18 cellular contexts compared by ENCODE assay signal in genomic region chr2:182638652-182639051, GRCh38.
DNase-seq lines count a peak whose midpoint lies in the region; ATAC-seq, FAIRE-seq and TF ChIP-seq lines count a peak whose summit lies in the region.
"Had no signal": no experiment of that assay in that cellular context is flagged by ENCODE, and none has a peak within 500 bp of the region (broad histone marks: within the 10 kb centered on the region; RNA-seq: fewer than 3 reads in every experiment).

No MANE protein-coding gene starts in this region.

- H3K27ac Mint-ChIP-seq in nephron progenitor cell: peak overlapping the region; percentile 14
- H3K27ac Mint-ChIP-seq in activated CD4-positive, alpha-beta T cell treated with anti-CD3 and anti-CD28 coated beads for 36 hours: no peak overlapping the region
- H3K27ac Mint-ChIP-seq: CD14-positive monocyte, IgD-negative memory B cell had no signal

- H2BK120ac ChIP-seq in H1 (replicated peaks; ENCODE audit: low read depth, low read length): no peak overlapping the region

- no peak overlapping the region for H2BK15ac ChIP-seq in H1 (ENCODE audit: low read length)

- no peak overlapping the region for H3K9ac ChIP-seq in GM23248
- no peak overlapping the region; a peak in 1 of 7 replicates for H3K9ac ChIP-seq in H1 (replicated peaks in 1 of 4; ENCODE audit: extremely low read depth in 1 of 4, low read depth in 3 of 4, low read length in 3 of 4)
- H3K9ac ChIP-seq: BLaER1 had no signal

- H3K4me2 ChIP-seq in GM23248 (ENCODE audit: unreplicated experiment): no peak overlapping the region
- no peak overlapping the region for H3K4me2 ChIP-seq in H1 (ENCODE audit: insufficient read depth in 1 of 2, low read depth in 2 of 2, low read length in 2 of 2)
- H3K4me2 ChIP-seq: A549, BLaER1 had no signal

- no peak for TF ChIP-seq EP300 in H1 (IDR thresholded peaks at IDR 0.05; ENCODE audit: borderline replicate concordance in 1 of 2, low read depth in 2 of 2, low read length in 2 of 2)

- H3K18ac ChIP-seq in H1 (ENCODE audit: extremely low read depth, low read length): no peak overlapping the region

- no peak overlapping the region for H2AK5ac ChIP-seq in H1 (ENCODE audit: low read depth, low read length)

- H3K4me3 ChIP-seq in GM23248: no peak overlapping the region
- H3K4me3 ChIP-seq in H1 (ENCODE audit: extremely low read depth in 1 of 4, insufficient read depth in 2 of 4, low read depth in 3 of 4, low read length in 4 of 4): no peak overlapping the region
- H3K4me3 ChIP-seq: A549, BLaER1 had no signal

- intact Hi-C loops in activated CD4-positive, alpha-beta T cell treated with anti-CD3 and anti-CD28 coated beads for 36 hours (cut with DNase I, micrococcal nuclease): no loop called here

- DNase-seq in GM23248 (no peak), NCI-H460 (ENCODE audit: extremely low read depth, low read depth) (peak; percentile 67), H1 (ENCODE audit: low read depth in 1 of 2, low spot score in 2 of 2) (no peak), nephron progenitor cell (no peak), DMS114 treated with DMSO at 0.1 percent for 48 hours (lab: John Stamatoyannopoulos, UW; ENCODE audit: unreplicated experiment) (no peak), SIG-M5 treated with dmso at 0.1 percent for 504 hours (lab: John Stamatoyannopoulos, UW; ENCODE audit: unreplicated experiment) (no peak)
- no peak for DNase-seq in activated CD4-positive, alpha-beta T cell treated with anti-CD3 and anti-CD28 coated beads for 36 hours
- DNase-seq: CD4-positive, alpha-beta memory T cell; DMS79 treated with DMSO at 0.1 percent for 48 hours; GF-D8; H7 had no signal

- H3K4me1 ChIP-seq in GM23248 (ENCODE audit: insufficient read depth) (no peaks in the 10 kb centered on the region), H1 (replicated peaks in 1 of 4; ENCODE audit: control insufficient read depth in 3 of 4, insufficient read depth in 4 of 4, low read length in 3 of 4) (peaks cover 0 to 4% (median 0%) of the 10 kb centered on the region in 4 experiments; a peak in 1 of 7 replicates)
- H3K4me1 ChIP-seq: A549, BLaER1 had no signal

- no peak overlapping the region for H3K23ac ChIP-seq in H1 (ENCODE audit: insufficient read length)

- H4K91ac ChIP-seq in H1 (replicated peaks; ENCODE audit: insufficient read length, low read length): no peak overlapping the region

- H3F3A ChIP-seq in GM23248 (ENCODE audit: insufficient read depth): no peaks in the 10 kb centered on the region

- 98% methylated on average over 2 of the region's 2 CpGs for WGBS in GM23248 (ENCODE audit: low coverage in 1 of 2, low lambda C conversion rate in 2 of 2, missing lambda C conversion rate in 2 of 2), 2 experiments
- 91% methylated on average over 2 of the region's 2 CpGs; no CpG with 5 or more reads in 1 of the 2 experiments for WGBS in H1 (ENCODE audit: extremely low coverage in 1 of 2, insufficient coverage in 1 of 2, insufficient read length in 1 of 2, insufficient replicate concordance in 2 of 2, low coverage in 1 of 2, low lambda C conversion rate in 2 of 2, missing lambda C conversion rate in 1 of 2), 2 experiments

- no peak overlapping the region for H2BK12ac ChIP-seq in H1 (ENCODE audit: low read depth, low read length)

- ATAC-seq in HG03196 (IDR thresholded peaks at IDR 0.05; ENCODE audit: unreplicated experiment): no peak
- ATAC-seq in activated CD4-positive, alpha-beta T cell treated with anti-CD3 and anti-CD28 coated beads for 36 hours: no peak
- ATAC-seq: A549, HepG2 had no signal

- no peak overlapping the region for H3K4ac ChIP-seq in H1 (replicated peaks; ENCODE audit: insufficient read length, low read depth, low read length)

- no peaks in the 10 kb centered on the region for H4K20me1 ChIP-seq in GM23248 (ENCODE audit: insufficient read depth)
- H4K20me1 ChIP-seq in H1 (replicated peaks in 1 of 2; ENCODE audit: control insufficient read depth in 1 of 2, insufficient read depth in 2 of 2, low read length in 2 of 2): no peaks in the 10 kb centered on the region
- H4K20me1 ChIP-seq: BLaER1 had no signal

- no peak overlapping the region for H4K8ac ChIP-seq in H1 (ENCODE audit: extremely low read depth, insufficient read depth, low read length)

- no peak for FAIRE-seq in H1 (lab: Jason Lieb, UNC)
- FAIRE-seq: A549, HepG2 had no signal

- no peaks in the 10 kb centered on the region for H3K36me3 Mint-ChIP-seq in nephron progenitor cell (ENCODE audit: low read depth)
- H3K36me3 Mint-ChIP-seq in activated CD4-positive, alpha-beta T cell treated with anti-CD3 and anti-CD28 coated beads for 36 hours (ENCODE audit: low read depth): no peaks in the 10 kb centered on the region
- H3K36me3 Mint-ChIP-seq: CD14-positive monocyte; CD4-positive, alpha-beta memory T cell; IgD-negative memory B cell had no signal

- no peak for TF ChIP-seq RAD21 in H1 (IDR thresholded peaks at IDR 0.05 in 1 of 2, conservative IDR thresholded peaks at IDR 0.05 in 1 of 2; ENCODE audit: low read depth in 2 of 2, low read length in 2 of 2)

- H3K14ac ChIP-seq in H1 (ENCODE audit: insufficient read length): no peak overlapping the region

- H3K79me2 ChIP-seq in GM23248 (ENCODE audit: insufficient read depth) (no peaks in the 10 kb centered on the region), H1 (ENCODE audit: control insufficient read depth in 1 of 2, insufficient read depth in 2 of 2, low read length in 2 of 2) (no peaks in the 10 kb centered on the region)

- no peaks in the 10 kb centered on the region for H3K79me1 ChIP-seq in H1 (ENCODE audit: low read depth, low read length)

- H3K27ac ChIP-seq in GM23248 (no peak overlapping the region), H1 (ENCODE audit: low read depth, low read length) (no peak overlapping the region)
- H3K27ac ChIP-seq: 22Rv1, A549, BLaER1 had no signal

- H3K9me3 Mint-ChIP-seq in nephron progenitor cell: no peaks in the 10 kb centered on the region
- no peaks in the 10 kb centered on the region for H3K9me3 Mint-ChIP-seq in activated CD4-positive, alpha-beta T cell treated with anti-CD3 and anti-CD28 coated beads for 36 hours (ENCODE audit: low read depth)
- H3K9me3 Mint-ChIP-seq: CD4-positive, alpha-beta memory T cell; IgD-negative memory B cell had no signal

- peaks cover 13% of the 10 kb centered on the region for H3K4me1 Mint-ChIP-seq in nephron progenitor cell
- no peaks in the 10 kb centered on the region for H3K4me1 Mint-ChIP-seq in activated CD4-positive, alpha-beta T cell treated with anti-CD3 and anti-CD28 coated beads for 36 hours
- H3K4me1 Mint-ChIP-seq: CD4-positive, alpha-beta memory T cell had no signal

- in situ Hi-C loops in GM23248 (cut with MboI): no loop called here

- H3K27me3 Mint-ChIP-seq in nephron progenitor cell (ENCODE audit: low read depth, poor library complexity): no peaks in the 10 kb centered on the region
- peaks cover 2% of the 10 kb centered on the region for H3K27me3 Mint-ChIP-seq in activated CD4-positive, alpha-beta T cell treated with anti-CD3 and anti-CD28 coated beads for 36 hours

- H3K9me3 ChIP-seq in GM23248 (ENCODE audit: low read depth): no peaks in the 10 kb centered on the region
- no peaks in the 10 kb centered on the region for H3K9me3 ChIP-seq in H1 (ENCODE audit: insufficient read depth in 2 of 2, low read depth in 1 of 2, low read length in 1 of 2)
- H3K9me3 ChIP-seq: A549, BLaER1 had no signal

- no peak for TF ChIP-seq POLR2A in H1 (IDR thresholded peaks at IDR 0.05; ENCODE audit: control extremely low read depth in 1 of 2, low read depth in 2 of 2, low read length in 2 of 2)

- H3K9me2 ChIP-seq in GM23248 (ENCODE audit: insufficient read depth): no peaks in the 10 kb centered on the region

- POLR2A ChIA-PET in H1 (lab: Charles Lee; ENCODE audit: partially characterized antibody): no interaction called here
- POLR2A ChIA-PET in activated CD4-positive, alpha-beta T cell treated with anti-CD3 and anti-CD28 coated beads for 36 hours (lab: Charles Lee): no interaction called here

- H3K56ac ChIP-seq in H1 (replicated peaks; ENCODE audit: insufficient read length, low read depth, low read length): no peak overlapping the region

- H3K27me3 ChIP-seq in GM23248 (replicated peaks; ENCODE audit: insufficient read depth): no peaks in the 10 kb centered on the region
- no peaks in the 10 kb centered on the region for H3K27me3 ChIP-seq in H1 (replicated peaks in 1 of 4; ENCODE audit: control insufficient read depth in 3 of 4, extremely low read depth in 1 of 4, insufficient read depth in 3 of 4, low read length in 3 of 4)
- H3K27me3 ChIP-seq: BLaER1 had no signal

- H3K4me3 Mint-ChIP-seq in nephron progenitor cell: no peak overlapping the region
- H3K4me3 Mint-ChIP-seq in activated CD4-positive, alpha-beta T cell treated with anti-CD3 and anti-CD28 coated beads for 36 hours: no peak overlapping the region
- H3K4me3 Mint-ChIP-seq: CD14-positive monocyte; CD4-positive, alpha-beta memory T cell; IgD-negative memory B cell had no signal

- no peak for TF ChIP-seq CTCF in H1 (IDR thresholded peaks at IDR 0.05; ENCODE audit: control extremely low read depth in 1 of 3, insufficient read depth in 1 of 3, low read depth in 1 of 3, low read length in 3 of 3)
- no peak for TF ChIP-seq CTCF in nephron progenitor cell (IDR thresholded peaks at IDR 0.05)

- H4K5ac ChIP-seq in H1 (ENCODE audit: insufficient read length, low read depth, low read length): no peak overlapping the region

- H3K36me3 ChIP-seq in GM23248 (ENCODE audit: low read depth) (no peaks in the 10 kb centered on the region), H1 (ENCODE audit: control insufficient read depth in 2 of 4, insufficient read depth in 4 of 4, low read length in 3 of 4) (no peaks in the 10 kb centered on the region)
- H3K36me3 ChIP-seq: BLaER1 had no signal

- H3K23me2 ChIP-seq in H1 (ENCODE audit: low read depth, low read length): no peaks in the 10 kb centered on the region

- no peak overlapping the region for H2BK20ac ChIP-seq in H1 (ENCODE audit: low read length)

- H2AFZ ChIP-seq in GM23248: peak overlapping the region; percentile 24; the same call in 1 of the 2 replicates
- H2AFZ ChIP-seq in H1 (ENCODE audit: low read length): 0 out of 2 replicates have a peak overlapping the region, but pooled peaks have one; percentile 28

- no peak overlapping the region for H2BK5ac ChIP-seq in H1 (ENCODE audit: low read depth, low read length)

- CTCF ChIA-PET in H1 (lab: Charles Lee; ENCODE audit: partially characterized antibody): interaction anchor here (1.3 kb wide), 1 partner anchor 9 kb away, joined by 4 read pairs; no protein-coding TSS in a partner anchor
- CTCF ChIA-PET in activated CD4-positive, alpha-beta T cell treated with anti-CD3 and anti-CD28 coated beads for 36 hours (lab: Charles Lee): no interaction called here

TF ChIP-seq in H1, 55 proteins besides CTCF, POLR2A, EP300 and RAD21:
- TF ChIP-seq TCF12 (IDR thresholded peaks at IDR 0.05; ENCODE audit: low read depth, low read length) (no peak), CHD1 (IDR thresholded peaks at IDR 0.05; ENCODE audit: low read depth, low read length) (no peak), SIN3A (conservative IDR thresholded peaks at IDR 0.05 in 1 of 2, IDR thresholded peaks at IDR 0.05 in 1 of 2; ENCODE audit: low read depth in 1 of 2, low read length in 2 of 2) (no peak), NRF1 (IDR thresholded peaks at IDR 0.05; ENCODE audit: low read depth, low read length) (no peak)
